Comparison of ENCODE assay signal across 8 cellular contexts in the genomic region with DNA sequence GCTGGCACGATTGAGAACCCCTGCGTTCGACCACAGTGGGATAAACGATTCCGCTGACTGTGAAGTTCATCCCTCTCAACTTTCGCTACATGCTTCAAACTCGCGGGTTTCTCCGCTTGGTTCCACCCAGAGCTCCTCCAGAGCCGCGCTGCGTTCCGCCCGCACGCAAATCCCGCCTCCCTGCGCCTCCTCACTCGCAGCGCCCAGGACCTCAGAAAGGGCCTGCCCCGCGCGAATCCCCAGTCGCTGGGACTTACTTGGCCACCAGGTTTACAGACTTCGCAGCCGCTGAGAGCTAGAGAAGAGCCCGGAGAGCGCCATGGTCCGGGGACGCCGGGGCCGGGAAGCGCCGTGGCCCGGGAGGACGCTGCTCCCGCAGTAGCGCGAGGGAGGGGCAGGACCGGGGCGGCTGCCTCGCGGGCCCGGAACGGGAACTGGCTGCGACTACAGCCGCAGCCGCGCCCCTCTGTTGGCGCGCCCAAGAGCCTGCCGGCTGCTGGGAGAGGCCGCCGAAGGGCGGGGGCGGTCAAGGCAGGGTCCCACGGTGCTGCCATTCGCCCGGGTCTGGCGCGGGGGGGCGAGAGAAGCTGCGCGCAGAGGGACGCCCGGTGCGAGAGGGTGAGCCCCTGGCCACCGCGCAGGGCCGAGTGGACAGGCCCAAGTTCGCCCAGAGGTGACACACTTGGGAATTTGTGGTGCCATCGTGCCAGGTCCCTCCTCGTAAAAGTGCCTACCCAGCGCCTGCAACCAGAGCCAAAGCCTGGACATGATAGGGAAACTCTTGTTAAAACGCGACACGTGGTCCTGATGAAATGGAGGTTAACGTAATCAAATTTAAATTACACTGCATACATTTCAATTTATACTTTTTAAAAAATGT. TPM values are rescaled to one million over a fixed set of nuclear protein-coding genes. Genes with fewer than 3 reads are reported as not detected.
DNase-seq lines count a peak whose midpoint lies in the region; ATAC-seq and TF ChIP-seq lines count a peak whose summit lies in the region.

Gene NOD1 (minus strand): TSS at position 436 of the 880 bp plus-strand sequence. CDS start 21,863 bp downstream, outside the sequence.

- POLR2A ChIA-PET in BJ (lab: Charles Lee) = interaction anchor here (0.6 to 1.7 kb wide), 4 partner anchors 9 to 509 kb away, joined by 4 to 5 read pairs (median 4); no protein-coding TSS in a partner anchor
- POLR2A ChIA-PET in activated CD8-positive, alpha-beta T cell treated with anti-CD3 and anti-CD28 coated beads, Interleukin-2, amount 10 ng/mL, durations not matched to agents 7 days and 5 days (lab: Charles Lee) = interaction anchor here (0.6 to 1.9 kb wide), 10 partner anchors 13 to 347 kb away, joined by 3 to 11 read pairs (median 3); partner anchors contain the start of gene GGCT

- no peaks in the 10 kb centered on the region for H3K27me3 Mint-ChIP-seq in activated CD8-positive, alpha-beta T cell treated with anti-CD3 and anti-CD28 coated beads, Interleukin-2, amount 10 ng/mL, durations not matched to agents 7 days and 5 days (ENCODE audit: low read depth)

- ATAC-seq in GM19043 (IDR thresholded peaks at IDR 0.05; ENCODE audit: low read depth, unreplicated experiment) (peak; percentile 91), HG03378 (IDR thresholded peaks at IDR 0.05; ENCODE audit: unreplicated experiment) (peak; percentile 64)
- ATAC-seq in activated CD8-positive, alpha-beta T cell treated with anti-CD3 and anti-CD28 coated beads, Interleukin-2, amount 10 ng/mL, durations not matched to agents 7 days and 5 days = peak; percentile 96

- no peaks in the 10 kb centered on the region for H3K9me3 Mint-ChIP-seq in activated CD8-positive, alpha-beta T cell treated with anti-CD3 and anti-CD28 coated beads, Interleukin-2, amount 10 ng/mL, durations not matched to agents 7 days and 5 days (ENCODE audit: insufficient read depth)

- H3K27me3 ChIP-seq in BJ (ENCODE audit: control insufficient read depth, insufficient read depth, low read length) = no peaks in the 10 kb centered on the region

- peak within 1 kb of the TSS; percentile 91 for H3K4me3 Mint-ChIP-seq in activated CD8-positive, alpha-beta T cell treated with anti-CD3 and anti-CD28 coated beads, Interleukin-2, amount 10 ng/mL, durations not matched to agents 7 days and 5 days

- DNase-seq in BJ (ENCODE audit: low read depth) (no peak), NCI-H69 (lab: John Stamatoyannopoulos, UW) (peak; percentile 86), lung microvascular endothelial cell (ENCODE audit: low read depth in 2 of 2) (peak; percentile 80 to 88)
- DNase-seq in activated CD8-positive, alpha-beta T cell treated with anti-CD3 and anti-CD28 coated beads, Interleukin-2, amount 10 ng/mL, durations not matched to agents 7 days and 5 days = peak; percentile 76
- DNase-seq in effector CD8-positive, alpha-beta T cell (lab: John Stamatoyannopoulos, UW) = peak; percentile 33
- peak; percentile 40 to 63 (median 55) for DNase-seq in stimulated activated CD4-positive, alpha-beta T cell treated with anti-CD3 and anti-CD28 coated beads, TNF-alpha, amount 100 ng/mL, for 48 hours (ENCODE audit: low read depth in 3 of 3)

- H3K27ac Mint-ChIP-seq in activated CD8-positive, alpha-beta T cell treated with anti-CD3 and anti-CD28 coated beads, Interleukin-2, amount 10 ng/mL, durations not matched to agents 7 days and 5 days = peak within 1 kb of the TSS; percentile 87

- 0 out of 2 replicates have a peak, but pooled peaks have one; percentile 6 for TF ChIP-seq CTCF in BJ (IDR thresholded peaks at IDR 0.05; ENCODE audit: insufficient read depth, low read depth, low read length)

- H3K4me3 ChIP-seq in BJ (ENCODE audit: low read depth, low read length) = peak within 1 kb of the TSS; percentile 71

- peaks cover 58% of the 10 kb centered on the region for H3K4me1 Mint-ChIP-seq in activated CD8-positive, alpha-beta T cell treated with anti-CD3 and anti-CD28 coated beads, Interleukin-2, amount 10 ng/mL, durations not matched to agents 7 days and 5 days (ENCODE audit: low read depth)

- no peaks in the 10 kb centered on the region for H3K36me3 ChIP-seq in BJ (ENCODE audit: control insufficient read depth, insufficient read depth, low read length)

- CTCF ChIA-PET in BJ (lab: Yijun Ruan, JAX) = interaction anchor here (0.5 to 1.7 kb wide), 5 partner anchors 9 to 1440 kb away, joined by 3 to 5 read pairs (median 4); no protein-coding TSS in a partner anchor
- CTCF ChIA-PET in activated CD8-positive, alpha-beta T cell treated with anti-CD3 and anti-CD28 coated beads, Interleukin-2, amount 10 ng/mL, durations not matched to agents 7 days and 5 days (lab: Charles Lee) = interaction anchor here (0.8 to 1.6 kb wide), 10 partner anchors 10 to 315 kb away, joined by 3 to 8 read pairs (median 4); no protein-coding TSS in a partner anchor

- peaks cover 35% of the 10 kb centered on the region for H3K36me3 Mint-ChIP-seq in activated CD8-positive, alpha-beta T cell treated with anti-CD3 and anti-CD28 coated beads, Interleukin-2, amount 10 ng/mL, durations not matched to agents 7 days and 5 days (ENCODE audit: low read depth)

RNA-seq across cellular contexts. Expression of gene NOD1, which starts in this region (rescaled TPM):
- polyA plus RNA-seq in BJ (2011; rRNA removed) = 3.3 TPM in 2 replicates
- polyA minus RNA-seq in BJ (2011; rRNA and poly(A)+ RNA removed) = 4.2 and 4.6 TPM in 2 replicates
- total RNA-seq in activated CD8-positive, alpha-beta T cell treated with anti-CD3 and anti-CD28 coated beads, Interleukin-2, amount 10 ng/mL, durations not matched to agents 7 days and 5 days = 10 to 100 TPM; 22.3 to 25.2 TPM
- 17.9 and 22.8 TPM in 2 replicates for total RNA-seq in lung microvascular endothelial cell
